In genomic region chr22:49693416-49693815, GRCh38 we compare ENCODE assay signal across 18 cellular contexts.
"Had no signal": no experiment of that assay in that cellular context is flagged by ENCODE, and none has a peak within 500 bp of the region (broad histone marks: within the 10 kb centered on the region; RNA-seq: fewer than 3 reads in every experiment).

No MANE protein-coding gene starts in this region.

- H3K36me3 ChIP-seq: colonic mucosa, esophagus squamous epithelium, left ventricle myocardium inferior, thoracic aorta had no signal

- H3K79me2 ChIP-seq: hepatocyte had no signal

- H3K27ac Mint-ChIP-seq: activated naive CD8-positive, alpha-beta T cell treated with anti-CD3 and anti-CD28 coated beads, Interleukin-2, amount 10 ng/mL, durations not matched to agents 7 days and 5 days; activated T-cell treated with anti-CD3 and anti-CD28 coated beads, Interleukin-2, amount 50 U/mL, for 72 hours; brain; memory B cell had no signal

- H3K9me3 ChIP-seq: colonic mucosa, esophagus squamous epithelium had no signal

- H3K4me1 ChIP-seq: colonic mucosa, esophagus squamous epithelium, left ventricle myocardium inferior had no signal

- H2AFZ ChIP-seq: hepatocyte had no signal

- H3K4me1 Mint-ChIP-seq: brain, memory B cell had no signal

- H3K4me3 ChIP-seq: colonic mucosa, esophagus squamous epithelium, hepatocyte, left ventricle myocardium inferior, skin epidermis, thoracic aorta had no signal

- H3K27me3 ChIP-seq: colonic mucosa, hepatocyte had no signal

- DNase-seq: activated CD4-positive, alpha-beta T cell treated with anti-CD3 and anti-CD28 coated beads, Interleukin-2, amount 50 U/mL, for 48 hours; activated CD4-positive, CD25-positive, alpha-beta regulatory T cell treated with anti-CD3 and anti-CD28 coated beads, Interleukin-2, amount 50 U/mL, for 72 hours; activated naive CD8-positive, alpha-beta T cell treated with anti-CD3 and anti-CD28 coated beads, Interleukin-2, amount 10 ng/mL, durations not matched to agents 7 days and 5 days; activated T-cell treated with anti-CD3 and anti-CD28 coated beads, Interleukin-2, amount 50 U/mL, for 72 hours; central memory CD4-positive, alpha-beta T cell; colonic mucosa; esophagus squamous epithelium; left ventricle myocardium inferior; naive thymus-derived CD8-positive, alpha-beta T cell; nucleus accumbens; stimulated activated CD4-positive, alpha-beta T cell treated with anti-CD3 and anti-CD28 coated beads, Interleukin-15, amount 100 ng/mL, for 24 hours; stimulated activated CD4-positive, alpha-beta T cell treated with anti-CD3 and anti-CD28 coated beads, Interleukin-4, amount 100 ng/mL, for 1 hour; T-helper 9 cell had no signal

- H3K4me2 ChIP-seq: hepatocyte had no signal

- ATAC-seq: activated T-cell treated with anti-CD3 and anti-CD28 coated beads, Interleukin-2, amount 50 U/mL, for 72 hours had no signal

- H3K27ac ChIP-seq: colonic mucosa, esophagus squamous epithelium, hepatocyte, left ventricle myocardium inferior, skin epidermis, thoracic aorta had no signal

- H3K9me3 Mint-ChIP-seq: memory B cell had no signal

- H3K4me3 Mint-ChIP-seq: activated naive CD8-positive, alpha-beta T cell treated with anti-CD3 and anti-CD28 coated beads, Interleukin-2, amount 10 ng/mL, durations not matched to agents 7 days and 5 days; activated T-cell treated with anti-CD3 and anti-CD28 coated beads, Interleukin-2, amount 50 U/mL, for 72 hours; brain; memory B cell had no signal

- H3K36me3 Mint-ChIP-seq: activated naive CD8-positive, alpha-beta T cell treated with anti-CD3 and anti-CD28 coated beads, Interleukin-2, amount 10 ng/mL, durations not matched to agents 7 days and 5 days; brain; memory B cell had no signal
